In the genomic region with DNA sequence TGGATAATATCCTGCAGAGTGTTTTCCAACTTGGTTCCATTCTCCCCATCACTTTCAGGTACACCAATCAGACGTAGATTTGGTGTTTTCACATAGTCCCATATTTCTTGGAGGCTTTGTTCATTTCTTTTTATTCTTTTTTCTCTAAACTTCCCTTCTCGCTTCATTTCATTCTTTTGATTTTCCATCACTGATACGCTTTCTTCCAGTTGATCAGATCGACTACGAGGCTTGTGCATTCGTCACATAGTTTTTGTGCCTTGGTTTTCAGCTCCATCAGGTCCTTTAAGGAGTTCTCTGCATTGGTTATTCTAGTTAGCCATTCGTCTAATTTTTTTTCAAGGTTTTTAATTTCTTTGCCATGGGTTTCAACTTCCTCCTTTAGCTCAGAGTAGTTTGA, we compare ENCODE assay signal across 3 cellular contexts.
DNase-seq lines count a peak whose midpoint lies in the region; ATAC-seq, FAIRE-seq and TF ChIP-seq lines count a peak whose summit lies in the region.
"Not testable (repeated sequence)": the region's sequence is repeated elsewhere in the genome, so short reads cannot be mapped to it uniquely, and the experiment has no call there.

No MANE protein-coding gene starts in this region.

- H3K27me3 Mint-ChIP-seq in GM23338 (ENCODE audit: insufficient read depth, low read depth, poor library complexity): peaks cover 89% of the 10 kb centered on the region
- peaks cover 70% of the 10 kb centered on the region for H3K27me3 Mint-ChIP-seq in WTC11 (ENCODE audit: low read depth)

- not testable (repeated sequence) for H2AFZ ChIP-seq in GM23338; H1 (ENCODE audit: low read length)

- H3K79me2 ChIP-seq in GM23338 (replicated peaks; ENCODE audit: insufficient read depth) (peaks cover 10% of the 10 kb centered on the region), H1 (ENCODE audit: control insufficient read depth in 1 of 2, insufficient read depth in 2 of 2, low read length in 2 of 2) (peaks cover 0 to 16% of the 10 kb centered on the region in 2 experiments; a peak in 1 of 4 replicates)

- peak overlapping the region; percentile 33; the same call in 1 of the 2 replicates for H3K27ac ChIP-seq in GM23338 (ENCODE audit: low read depth)
- not testable (repeated sequence) for H3K27ac ChIP-seq in H1 (ENCODE audit: low read depth, low read length)

- peak overlapping the region; percentile 29; the same call in 2 of the 3 replicates for H3K4me3 Mint-ChIP-seq in GM23338
- not testable (repeated sequence) for H3K4me3 Mint-ChIP-seq in WTC11

- not testable (repeated sequence) for H3K23ac ChIP-seq in H1 (ENCODE audit: insufficient read length)

- peaks cover 62% of the 10 kb centered on the region for H3K36me3 ChIP-seq in GM23338 (ENCODE audit: insufficient read depth)
- H3K36me3 ChIP-seq in H1 (ENCODE audit: control insufficient read depth in 2 of 4, insufficient read depth in 4 of 4, low read length in 3 of 4): peaks cover 28 to 54% (median 43%) of the 10 kb centered on the region in 4 experiments

- H2BK120ac ChIP-seq in H1 (replicated peaks; ENCODE audit: low read depth, low read length): not testable (repeated sequence)

- not testable (repeated sequence) for TF ChIP-seq EP300 in H1 (IDR thresholded peaks at IDR 0.05; ENCODE audit: borderline replicate concordance in 1 of 2, low read depth in 2 of 2, low read length in 2 of 2)

- POLR2A ChIA-PET in WTC11 (lab: Charles Lee): not testable (repeated sequence)
- POLR2A ChIA-PET in H1 (lab: Charles Lee; ENCODE audit: partially characterized antibody): interaction anchor here (0.8 to 5.0 kb wide), 5 partner anchors 9 to 321 kb away, joined by 3 to 37 read pairs (median 5); no protein-coding TSS in a partner anchor

- not testable (repeated sequence) for H3K4ac ChIP-seq in H1 (replicated peaks; ENCODE audit: insufficient read length, low read depth, low read length)

- not testable (repeated sequence) for H3K18ac ChIP-seq in H1 (ENCODE audit: extremely low read depth, low read length)

- H3K4me1 ChIP-seq in GM23338 (ENCODE audit: insufficient read depth); H1 (replicated peaks in 1 of 4; ENCODE audit: control insufficient read depth in 3 of 4, insufficient read depth in 4 of 4, low read length in 3 of 4): not testable (repeated sequence)

- FAIRE-seq in H1 (lab: Jason Lieb, UNC): not testable (repeated sequence)

- not testable (repeated sequence) for H3K23me2 ChIP-seq in H1 (ENCODE audit: low read depth, low read length)

- not testable (repeated sequence) for H3K4me1 Mint-ChIP-seq in GM23338, WTC11

- H3K36me3 Mint-ChIP-seq in GM23338 (ENCODE audit: low read depth): peaks cover 99% of the 10 kb centered on the region
- H3K36me3 Mint-ChIP-seq in WTC11: peaks cover 98% of the 10 kb centered on the region

- H3K4me3 ChIP-seq in GM23338: peak overlapping the region; percentile 12; the same call in 1 of the 2 replicates
- H3K4me3 ChIP-seq in H1 (ENCODE audit: extremely low read depth in 1 of 4, insufficient read depth in 2 of 4, low read depth in 3 of 4, low read length in 4 of 4): not testable (repeated sequence)

- H3F3A ChIP-seq in GM23338 (replicated peaks; ENCODE audit: low read depth): peaks cover 67% of the 10 kb centered on the region

- H4K8ac ChIP-seq in H1 (ENCODE audit: extremely low read depth, insufficient read depth, low read length): not testable (repeated sequence)

- not testable (repeated sequence) for TF ChIP-seq POLR2A in H1 (IDR thresholded peaks at IDR 0.05; ENCODE audit: control extremely low read depth in 1 of 2, low read depth in 2 of 2, low read length in 2 of 2)

- not testable (repeated sequence) for H3K9ac ChIP-seq in H1 (replicated peaks in 1 of 4; ENCODE audit: extremely low read depth in 1 of 4, low read depth in 3 of 4, low read length in 3 of 4)

- not testable (repeated sequence) for DNase-seq in GM23338 (ENCODE audit: low spot score); WTC11 (ENCODE audit: low spot score); H1 (ENCODE audit: low read depth in 1 of 2, low spot score in 2 of 2)

- H3K9me2 ChIP-seq in GM23338 (ENCODE audit: insufficient read depth): not testable (repeated sequence)

- peaks cover 63 to 67% of the 10 kb centered on the region in 2 experiments for H3K9me3 ChIP-seq in H1 (ENCODE audit: insufficient read depth in 2 of 2, low read depth in 1 of 2, low read length in 1 of 2)

- H3K4me2 ChIP-seq in GM23338; H1 (ENCODE audit: insufficient read depth in 1 of 2, low read depth in 2 of 2, low read length in 2 of 2): not testable (repeated sequence)

- 89% methylated on average over 7 of the region's 7 CpGs; no CpG with 5 or more reads in 1 of the 2 experiments for WGBS in H1 (ENCODE audit: extremely low coverage in 1 of 2, insufficient coverage in 1 of 2, insufficient read length in 1 of 2, insufficient replicate concordance in 2 of 2, low coverage in 1 of 2, low lambda C conversion rate in 2 of 2, missing lambda C conversion rate in 1 of 2), 2 experiments

- H3K14ac ChIP-seq in H1 (ENCODE audit: insufficient read length): not testable (repeated sequence)

- not testable (repeated sequence) for H2BK15ac ChIP-seq in H1 (ENCODE audit: low read length)

- H4K20me1 ChIP-seq in GM23338 (replicated peaks; ENCODE audit: insufficient read depth): peaks cover 11% of the 10 kb centered on the region; the same call in 1 of the 2 replicates
- H4K20me1 ChIP-seq in H1 (replicated peaks in 1 of 2; ENCODE audit: control insufficient read depth in 1 of 2, insufficient read depth in 2 of 2, low read length in 2 of 2): not testable (repeated sequence)

- H3K9me3 Mint-ChIP-seq in GM23338 (peaks cover 100% of the 10 kb centered on the region), WTC11 (peaks cover 88% of the 10 kb centered on the region)

- CTCF ChIA-PET in WTC11 (lab: Charles Lee); H1 (lab: Charles Lee; ENCODE audit: partially characterized antibody): not testable (repeated sequence)

- TF ChIP-seq CTCF in GM23338 (conservative IDR thresholded peaks at IDR 0.05; ENCODE audit: low read depth in 2 of 2); WTC11 (IDR thresholded peaks at IDR 0.05); H1 (IDR thresholded peaks at IDR 0.05; ENCODE audit: control extremely low read depth in 1 of 3, insufficient read depth in 1 of 3, low read depth in 1 of 3, low read length in 3 of 3): not testable (repeated sequence)

- peaks cover 23% of the 10 kb centered on the region for H3K27me3 ChIP-seq in GM23338 (ENCODE audit: insufficient read depth)
- H3K27me3 ChIP-seq in H1 (replicated peaks in 1 of 4; ENCODE audit: control insufficient read depth in 3 of 4, extremely low read depth in 1 of 4, insufficient read depth in 3 of 4, low read length in 3 of 4): not testable (repeated sequence)

- not testable (repeated sequence) for H3K79me1 ChIP-seq in H1 (ENCODE audit: low read depth, low read length)

- ATAC-seq in GM23338, WTC11: not testable (repeated sequence)

- not testable (repeated sequence) for H3K56ac ChIP-seq in H1 (replicated peaks; ENCODE audit: insufficient read length, low read depth, low read length)

- H2AK5ac ChIP-seq in H1 (ENCODE audit: low read depth, low read length): not testable (repeated sequence)

- H2BK12ac ChIP-seq in H1 (ENCODE audit: low read depth, low read length): not testable (repeated sequence)

- TF ChIP-seq RAD21 in H1 (IDR thresholded peaks at IDR 0.05 in 1 of 2, conservative IDR thresholded peaks at IDR 0.05 in 1 of 2; ENCODE audit: low read depth in 2 of 2, low read length in 2 of 2): not testable (repeated sequence)

- H2BK20ac ChIP-seq in H1 (ENCODE audit: low read length): not testable (repeated sequence)

- not testable (repeated sequence) for H4K91ac ChIP-seq in H1 (replicated peaks; ENCODE audit: insufficient read length, low read length)

- H4K5ac ChIP-seq in H1 (ENCODE audit: insufficient read length, low read depth, low read length): not testable (repeated sequence)

- not testable (repeated sequence) for H3K27ac Mint-ChIP-seq in GM23338
- 0 out of 2 replicates have a peak overlapping the region, but pooled peaks have one; percentile 21 for H3K27ac Mint-ChIP-seq in WTC11

- H2BK5ac ChIP-seq in H1 (ENCODE audit: low read depth, low read length): not testable (repeated sequence)

TF ChIP-seq in WTC11, 78 proteins besides CTCF, POLR2A, EP300 and RAD21 (continues in another document):
- TF ChIP-seq, protein P1, sequence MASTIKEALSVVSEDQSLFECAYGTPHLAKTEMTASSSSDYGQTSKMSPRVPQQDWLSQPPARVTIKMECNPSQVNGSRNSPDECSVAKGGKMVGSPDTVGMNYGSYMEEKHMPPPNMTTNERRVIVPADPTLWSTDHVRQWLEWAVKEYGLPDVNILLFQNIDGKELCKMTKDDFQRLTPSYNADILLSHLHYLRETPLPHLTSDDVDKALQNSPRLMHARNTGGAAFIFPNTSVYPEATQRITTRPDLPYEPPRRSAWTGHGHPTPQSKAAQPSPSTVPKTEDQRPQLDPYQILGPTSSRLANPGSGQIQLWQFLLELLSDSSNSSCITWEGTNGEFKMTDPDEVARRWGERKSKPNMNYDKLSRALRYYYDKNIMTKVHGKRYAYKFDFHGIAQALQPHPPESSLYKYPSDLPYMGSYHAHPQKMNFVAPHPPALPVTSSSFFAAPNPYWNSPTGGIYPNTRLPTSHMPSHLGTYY (CRISPR knock-in tag; IDR thresholded peaks at IDR 0.05): peak; percentile 17; the same call in 1 of the 2 replicates
- peak; percentile 71; the same call in 1 of the 2 replicates for TF ChIP-seq ZNF671 (CRISPR knock-in tag; IDR thresholded peaks at IDR 0.05)

TF ChIP-seq in H1, 55 proteins besides CTCF, POLR2A, EP300 and RAD21:
- TF ChIP-seq POLR2AphosphoS5 (IDR thresholded peaks at IDR 0.05; ENCODE audit: low read depth, low read length): peak; percentile 46
- TF ChIP-seq FOSL1 (IDR thresholded peaks at IDR 0.05; ENCODE audit: insufficient read depth, low read depth, low read length): 0 out of 2 replicates have a peak, but pooled peaks have one; percentile 4
- TF ChIP-seq, protein P2, sequence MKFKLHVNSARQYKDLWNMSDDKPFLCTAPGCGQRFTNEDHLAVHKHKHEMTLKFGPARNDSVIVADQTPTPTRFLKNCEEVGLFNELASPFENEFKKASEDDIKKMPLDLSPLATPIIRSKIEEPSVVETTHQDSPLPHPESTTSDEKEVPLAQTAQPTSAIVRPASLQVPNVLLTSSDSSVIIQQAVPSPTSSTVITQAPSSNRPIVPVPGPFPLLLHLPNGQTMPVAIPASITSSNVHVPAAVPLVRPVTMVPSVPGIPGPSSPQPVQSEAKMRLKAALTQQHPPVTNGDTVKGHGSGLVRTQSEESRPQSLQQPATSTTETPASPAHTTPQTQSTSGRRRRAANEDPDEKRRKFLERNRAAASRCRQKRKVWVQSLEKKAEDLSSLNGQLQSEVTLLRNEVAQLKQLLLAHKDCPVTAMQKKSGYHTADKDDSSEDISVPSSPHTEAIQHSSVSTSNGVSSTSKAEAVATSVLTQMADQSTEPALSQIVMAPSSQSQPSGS (IDR thresholded peaks at IDR 0.05; ENCODE audit: low read length): peak; percentile 4; the same call in 1 of the 2 replicates
